1 cellular context compared by ENCODE assay signal in genomic region chr22:50242406-50242949, GRCh38.
TF ChIP-seq lines count a peak whose summit lies in the region.

No MANE protein-coding gene starts in this region.

TF ChIP-seq in HepG2, 621 proteins besides CTCF, POLR2A, EP300 and RAD21:
- no peak for TF ChIP-seq USF2 (IDR thresholded peaks at IDR 0.05; ENCODE audit: low read depth, low read length)
- no peak for TF ChIP-seq USF2 (CRISPR knock-in tag; IDR thresholded peaks at IDR 0.05; ENCODE audit: borderline replicate concordance)
- no peak for TF ChIP-seq DRAP1 (CRISPR knock-in tag; IDR thresholded peaks at IDR 0.05)
